ENCODE assay signal across 7 cellular contexts in genomic region chrX:72713130-72713529, GRCh38. TPM values are rescaled to one million over a fixed set of nuclear protein-coding genes. Genes with fewer than 3 reads are reported as not detected.
A peak's percentile ranks its signal among the peaks of the same experiment; 100 is the strongest.
DNase-seq lines count a peak whose midpoint lies in the region; ATAC-seq and TF ChIP-seq lines count a peak whose summit lies in the region.

No MANE protein-coding gene starts in this region.

- H3K4me1 ChIP-seq in HAP-1: peaks cover 23% of the 10 kb centered on the region

- H3K4me3 ChIP-seq in HAP-1 (peak overlapping the region; percentile 43), epithelial cell of proximal tubule (ENCODE audit: low read depth, low read length) (peak overlapping the region; percentile 56), skeletal muscle cell (ENCODE audit: low read depth, low read length) (peak overlapping the region; percentile 51)

- DNase-seq in HAP-1 (ENCODE audit: low spot score in 2 of 2) (no peak), RKO (ENCODE audit: low spot score) (peak; percentile 58), epithelial cell of proximal tubule (ENCODE audit: low read depth) (no peak), skeletal muscle cell (ENCODE audit: low read depth) (no peak), NCI-H446 treated with DMSO at 0.1 percent for 48 hours (lab: John Stamatoyannopoulos, UW) (no peak)

- in situ Hi-C loops in HAP-1 (cut with MboI; ENCODE audit: low sequenced_read_pairs): no loop called here

- no peaks in the 10 kb centered on the region for H3K27me3 ChIP-seq in HAP-1 (ENCODE audit: low read depth)

- TF ChIP-seq CTCF in epithelial cell of proximal tubule (conservative IDR thresholded peaks at IDR 0.05; ENCODE audit: low read depth, low read length): no peak

- no peak for ATAC-seq in HG02884 (IDR thresholded peaks at IDR 0.05; ENCODE audit: unreplicated experiment)
- ATAC-seq in GM21360 (IDR thresholded peaks at IDR 0.05; ENCODE audit: unreplicated experiment): no peak

- no peaks in the 10 kb centered on the region for H3K9me3 ChIP-seq in HAP-1

- no peaks in the 10 kb centered on the region; the same call in 1 of the 2 replicates for H3K36me3 ChIP-seq in HAP-1 (replicated peaks)

RNA-seq across cellular contexts. Expression of gene PHKA1, which starts 1.0 kb away (rescaled TPM):
- 5.5 and 8.6 TPM in 2 replicates for total RNA-seq in epithelial cell of proximal tubule
